Comparison of ENCODE assay signal across 13 cellular contexts in genomic region chr11:106619320-106619990, GRCh38.
A peak's percentile ranks its signal among the peaks of the same experiment; 100 is the strongest.
DNase-seq lines count a peak whose midpoint lies in the region; TF ChIP-seq lines count a peak whose summit lies in the region.
"Had no signal": no experiment of that assay in that cellular context is flagged by ENCODE, and none has a peak within 500 bp of the region (broad histone marks: within the 10 kb centered on the region; RNA-seq: fewer than 3 reads in every experiment).

No MANE protein-coding gene starts in this region.

- no peaks in the 10 kb centered on the region for H3F3A ChIP-seq in SK-N-SH (replicated peaks; ENCODE audit: insufficient read depth)
- H3F3A ChIP-seq in smooth muscle cell (ENCODE audit: low read depth), result no peaks in the 10 kb centered on the region

- H3K4me3 Mint-ChIP-seq in chondrocyte (ENCODE audit: unreplicated experiment), result no peak overlapping the region
- H3K4me3 Mint-ChIP-seq: CD4-positive, CD25-positive, alpha-beta regulatory T cell had no signal

- H3K9me3 Mint-ChIP-seq in chondrocyte (ENCODE audit: low read depth), result peaks cover 2% of the 10 kb centered on the region

- POLR2A ChIA-PET in SK-N-SH (lab: Yijun Ruan, JAX), result no interaction called here

- no peaks in the 10 kb centered on the region for H3K36me3 ChIP-seq in SK-N-SH (replicated peaks in 1 of 2; ENCODE audit: control insufficient read depth in 1 of 2, insufficient read depth in 2 of 2, low read length in 1 of 2)
- H3K36me3 ChIP-seq in smooth muscle cell (ENCODE audit: low read depth), result no peaks in the 10 kb centered on the region
- H3K36me3 ChIP-seq: BLaER1 treated with 17β-estradiol and CSF1 and Interleukin-3, amounts not matched to agents 10 nM and 100 nM; HAP-1 had no signal

- H3K4me1 Mint-ChIP-seq in chondrocyte (ENCODE audit: low read depth), result peaks cover 9% of the 10 kb centered on the region
- H3K4me1 Mint-ChIP-seq: CD4-positive, CD25-positive, alpha-beta regulatory T cell had no signal

- no peaks in the 10 kb centered on the region for H3K27me3 ChIP-seq in SK-N-SH (ENCODE audit: insufficient read depth)
- no peaks in the 10 kb centered on the region for H3K27me3 ChIP-seq in smooth muscle cell (ENCODE audit: low read depth)
- H3K27me3 ChIP-seq: BLaER1 treated with 17β-estradiol and CSF1 and Interleukin-3, amounts not matched to agents 10 nM and 100 nM had no signal

- TF ChIP-seq RAD21 in SK-N-SH (IDR thresholded peaks at IDR 0.05; ENCODE audit: low read length), result no peak

- TF ChIP-seq EP300 in SK-N-SH (IDR thresholded peaks at IDR 0.05; ENCODE audit: borderline replicate concordance in 1 of 2, low read depth in 1 of 2, low read length in 1 of 2), result no peak

- no peaks in the 10 kb centered on the region for H3K27me3 Mint-ChIP-seq in chondrocyte (ENCODE audit: low read depth)
- H3K27me3 Mint-ChIP-seq: CD4-positive, CD25-positive, alpha-beta regulatory T cell had no signal

- H3K4me2 ChIP-seq in SK-N-SH (peak overlapping the region; percentile 30; the same call in 1 of the 2 replicates), smooth muscle cell (peak overlapping the region; percentile 24)
- H3K4me2 ChIP-seq: BLaER1 treated with 17β-estradiol and CSF1 and Interleukin-3, amounts not matched to agents 10 nM and 100 nM had no signal

- no peaks in the 10 kb centered on the region for H4K20me1 ChIP-seq in SK-N-SH (ENCODE audit: insufficient read depth)
- H4K20me1 ChIP-seq in smooth muscle cell (ENCODE audit: low read depth), result no peaks in the 10 kb centered on the region
- H4K20me1 ChIP-seq: BLaER1 treated with 17β-estradiol and CSF1 and Interleukin-3, amounts not matched to agents 10 nM and 100 nM had no signal

- DNase-seq in EL (peak; percentile 19), HS-27A (ENCODE audit: low read depth) (peak; percentile 19), SK-N-SH (no peak), smooth muscle cell (lab: John Stamatoyannopoulos, UW; ENCODE audit: unreplicated experiment) (no peak), activated gamma-delta T cell treated with Interleukin-2 at 50 U/mL for 16 hours (no peak), dermis blood vessel endothelial cell (no peak), chondrocyte (ENCODE audit: low spot score) (no peak)
- DNase-seq: 8988T; CD4-positive, CD25-positive, alpha-beta regulatory T cell; DMS53 had no signal

- H3K9ac ChIP-seq in SK-N-SH (no peak overlapping the region), smooth muscle cell (ENCODE audit: low read depth) (no peak overlapping the region)
- H3K9ac ChIP-seq: BLaER1 treated with 17β-estradiol and CSF1 and Interleukin-3, amounts not matched to agents 10 nM and 100 nM had no signal

- 23% methylated on average over 2 of the region's 2 CpGs for WGBS in SK-N-SH (ENCODE audit: low lambda C conversion rate)
- 69% methylated on average over 2 of the region's 2 CpGs for WGBS in smooth muscle cell (ENCODE audit: low lambda C conversion rate)

- H3K4me3 ChIP-seq in SK-N-SH (ENCODE audit: low read depth in 2 of 2, low read length in 1 of 2) (no peak overlapping the region), smooth muscle cell (no peak overlapping the region)
- H3K4me3 ChIP-seq: BLaER1 treated with 17β-estradiol and CSF1 and Interleukin-3, amounts not matched to agents 10 nM and 100 nM; HAP-1 had no signal

- no peaks in the 10 kb centered on the region for H3K36me3 Mint-ChIP-seq in chondrocyte (ENCODE audit: low read depth)
- H3K36me3 Mint-ChIP-seq: CD4-positive, CD25-positive, alpha-beta regulatory T cell had no signal

- no peaks in the 10 kb centered on the region for H3K9me2 ChIP-seq in SK-N-SH

- no peak overlapping the region for H3K27ac ChIP-seq in SK-N-SH (ENCODE audit: low read depth in 2 of 2, low read length in 1 of 2)
- peak overlapping the region; percentile 30 for H3K27ac ChIP-seq in smooth muscle cell (ENCODE audit: low read depth)
- H3K27ac ChIP-seq: BLaER1 treated with 17β-estradiol and CSF1 and Interleukin-3, amounts not matched to agents 10 nM and 100 nM; HL-60 had no signal

- H3K9me3 ChIP-seq in SK-N-SH (no peaks in the 10 kb centered on the region), smooth muscle cell (replicated peaks; ENCODE audit: low read depth) (no peaks in the 10 kb centered on the region)

- CTCF ChIA-PET in SK-N-SH (lab: Yijun Ruan, JAX), result interaction anchor here (0.8 kb wide), 1 partner anchor 16 kb away, joined by 4 read pairs; no protein-coding TSS in a partner anchor

- H3K4me1 ChIP-seq in SK-N-SH (ENCODE audit: control insufficient read depth in 1 of 2, insufficient read depth in 2 of 2, low read depth in 1 of 2, low read length in 1 of 2) (no peaks in the 10 kb centered on the region; a peak in 1 of 4 replicates), smooth muscle cell (ENCODE audit: low read depth) (no peaks in the 10 kb centered on the region)
- H3K4me1 ChIP-seq: BLaER1 treated with 17β-estradiol and CSF1 and Interleukin-3, amounts not matched to agents 10 nM and 100 nM; HAP-1 had no signal

- no peak overlapping the region for H3K27ac Mint-ChIP-seq in chondrocyte (ENCODE audit: unreplicated experiment)
- H3K27ac Mint-ChIP-seq: CD4-positive, CD25-positive, alpha-beta regulatory T cell had no signal

- H2AFZ ChIP-seq in SK-N-SH (ENCODE audit: low read depth), result no peak overlapping the region; the same call in 1 of the 2 replicates
- no peak overlapping the region for H2AFZ ChIP-seq in smooth muscle cell (ENCODE audit: low read depth)

- TF ChIP-seq CTCF in SK-N-SH (IDR thresholded peaks at IDR 0.05) (no peak), smooth muscle cell (IDR thresholded peaks at IDR 0.05; ENCODE audit: borderline replicate concordance, insufficient read depth, poor library complexity, severe bottlenecking) (no peak), chondrocyte (IDR thresholded peaks at IDR 0.05) (no peak)

- no peaks in the 10 kb centered on the region for H3K79me2 ChIP-seq in SK-N-SH (ENCODE audit: insufficient read depth)
- no peaks in the 10 kb centered on the region for H3K79me2 ChIP-seq in smooth muscle cell (ENCODE audit: low read depth)

TF ChIP-seq in SK-N-SH, 30 proteins besides CTCF, POLR2A, EP300 and RAD21:
- TF ChIP-seq POLR2AphosphoS5 (IDR thresholded peaks at IDR 0.05; ENCODE audit: low read depth, low read length) (no peak), PBX3 (IDR thresholded peaks at IDR 0.05) (peak; percentile 37; the same call in 1 of the 2 replicates), TEAD4 (IDR thresholded peaks at IDR 0.05; ENCODE audit: borderline replicate concordance, insufficient read depth) (no peak), SMC3 (IDR thresholded peaks at IDR 0.05; ENCODE audit: low read depth, low read length) (no peak), RCOR1 (IDR thresholded peaks at IDR 0.05; ENCODE audit: low read length) (no peak), FOSL2 (IDR thresholded peaks at IDR 0.05; ENCODE audit: borderline replicate concordance, low read depth) (peak; percentile 51; the same call in 1 of the 2 replicates), IRF3 (IDR thresholded peaks at IDR 0.05; ENCODE audit: low read depth, low read length) (no peak), TCF12 (IDR thresholded peaks at IDR 0.05) (peak; percentile 54), FOXM1 (IDR thresholded peaks at IDR 0.05; ENCODE audit: low read depth) (no peak), EZH2phosphoT487 (IDR thresholded peaks at IDR 0.05; ENCODE audit: borderline replicate concordance, low read depth) (no peak), REST (IDR thresholded peaks at IDR 0.05; ENCODE audit: low read depth, low read length) (no peak), JUND (IDR thresholded peaks at IDR 0.05) (peak; percentile 53), RFX5 (IDR thresholded peaks at IDR 0.05; ENCODE audit: low read length) (no peak), TAF1 (IDR thresholded peaks at IDR 0.05; ENCODE audit: borderline replicate concordance, low read depth, low read length) (no peak)

Comparison
In these comparisons a context has a peak if more than half of its experiments do, and no peak if none do; other contexts are left out.
1. DNase-seq: peak in EL (single experiment) and HS-27A (single experiment); none in SK-N-SH (single experiment), smooth muscle cell (single experiment), activated gamma-delta T cell treated with Interleukin-2 at 50 U/mL for 16 hours (single experiment), dermis blood vessel endothelial cell (single experiment) and chondrocyte (single experiment).